Comparison of ENCODE assay signal across 8 cellular contexts in the genomic region with DNA sequence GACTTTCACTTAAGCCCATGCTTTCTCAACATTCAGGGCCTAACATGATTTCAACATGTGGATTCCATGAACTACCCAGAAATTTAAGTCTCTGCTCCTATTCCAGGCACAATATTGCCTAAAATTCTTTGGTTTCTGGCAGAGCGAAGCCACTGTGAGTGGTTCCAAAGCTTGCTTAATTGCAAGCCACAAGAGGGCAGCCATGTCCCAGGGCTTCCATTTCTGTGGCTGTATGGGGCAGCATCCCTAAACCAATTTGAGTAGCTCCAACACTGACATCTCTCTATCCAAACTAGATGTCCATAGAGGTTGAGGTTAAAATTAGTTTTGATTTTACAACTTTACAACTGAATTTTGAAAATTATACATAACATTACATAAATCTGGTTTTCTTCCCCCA. TPM values are rescaled to one million over a fixed set of nuclear protein-coding genes. Genes with fewer than 3 reads are reported as not detected.
DNase-seq lines count a peak whose midpoint lies in the region; ATAC-seq, FAIRE-seq and TF ChIP-seq lines count a peak whose summit lies in the region.

No MANE protein-coding gene starts in this region.

- no peak for FAIRE-seq in kidney (lab: Jason Lieb, UNC)

- H3K9ac ChIP-seq in kidney (ENCODE audit: low read length in 2 of 2) = no peak overlapping the region

- TF ChIP-seq CTCF in Calu3 (IDR thresholded peaks at IDR 0.05; ENCODE audit: unreplicated experiment) (peak; percentile 47), astrocyte of the spinal cord (IDR thresholded peaks at IDR 0.05; ENCODE audit: low read depth, low read length) (peak; percentile 88), kidney (IDR thresholded peaks at IDR 0.05; ENCODE audit: borderline replicate concordance, extremely low read depth, insufficient read depth) (peak; percentile 64), mesothelial cell of epicardium (IDR thresholded peaks at IDR 0.05; ENCODE audit: unreplicated experiment) (no peak)

- H3K36me3 Mint-ChIP-seq in Calu3 (ENCODE audit: insufficient read depth, unreplicated experiment) = no peaks in the 10 kb centered on the region
- H3K36me3 Mint-ChIP-seq in mesothelial cell of epicardium = no peaks in the 10 kb centered on the region

- H3K9me3 ChIP-seq in kidney (ENCODE audit: control insufficient read depth in 1 of 2, low read length in 2 of 2) = peaks cover 0 to 2% of the 10 kb centered on the region in 2 donors

- ATAC-seq in GM19372 (IDR thresholded peaks at IDR 0.05; ENCODE audit: low read depth, unreplicated experiment) = peak; percentile 94
- ATAC-seq in HG03460 (IDR thresholded peaks at IDR 0.05; ENCODE audit: unreplicated experiment) = peak; percentile 92

- H3K27ac ChIP-seq in kidney (ENCODE audit: low read depth in 2 of 2, low read length in 2 of 2) = no peak overlapping the region

- H3K9me3 Mint-ChIP-seq in Calu3 (ENCODE audit: low read depth, unreplicated experiment) (no peaks in the 10 kb centered on the region), mesothelial cell of epicardium (peaks cover 4% of the 10 kb centered on the region)

- peak; percentile 63 for DNase-seq in Calu3
- peak in 4 of 5 experiments; percentile 20 to 60 (median 40) for DNase-seq in T-helper 2 cell
- peak; percentile 72 for DNase-seq in astrocyte of the spinal cord (ENCODE audit: low read depth, low spot score)
- no peak for DNase-seq in kidney
- peak; percentile 17 to 41 (median 31) for DNase-seq in stimulated activated CD4-positive, alpha-beta T cell treated with anti-CD3 and anti-CD28 coated beads, TNF-alpha, amount 100 ng/mL, for 1 hour (ENCODE audit: low read depth in 3 of 3, low spot score in 1 of 3)
- no peak for DNase-seq in mesothelial cell of epicardium (ENCODE audit: low spot score in 2 of 2, unreplicated experiment in 2 of 2)

- H3K27me3 Mint-ChIP-seq in Calu3 (ENCODE audit: unreplicated experiment) (no peaks in the 10 kb centered on the region), mesothelial cell of epicardium (ENCODE audit: low read depth) (no peaks in the 10 kb centered on the region)

- intact Hi-C loops in Calu3 (cut with micrococcal nuclease; ENCODE audit: unreplicated experiment) = loop anchor here (1.0 to 10.0 kb wide), 3 partner anchors 352 to 839 kb away; no protein-coding TSS in a partner anchor
- intact Hi-C loops in kidney (cut with DNase I) = no loop called here

- no TSS peak for BruUV-seq in Calu3 (replicated peaks; lab: Mats Ljungman, UMichigan)

- no peak overlapping the region for H3K4me3 ChIP-seq in astrocyte of the spinal cord (ENCODE audit: low read depth, low read length)
- H3K4me3 ChIP-seq in kidney (ENCODE audit: low read length in 2 of 2) = no peak overlapping the region

- H3K4me3 Mint-ChIP-seq in Calu3 (ENCODE audit: low read depth, unreplicated experiment) (no peak overlapping the region), mesothelial cell of epicardium (no peak overlapping the region)

- H3K4me1 Mint-ChIP-seq in Calu3 (ENCODE audit: low read depth, unreplicated experiment) = peaks cover 9% of the 10 kb centered on the region
- H3K4me1 Mint-ChIP-seq in mesothelial cell of epicardium = no peaks in the 10 kb centered on the region

- H3K27ac Mint-ChIP-seq in Calu3 (ENCODE audit: unreplicated experiment) = no peak overlapping the region
- H3K27ac Mint-ChIP-seq in mesothelial cell of epicardium = no peak overlapping the region

- CTCF ChIA-PET in Calu3 (lab: Charles Lee) = interaction anchor here (0.6 to 1.5 kb wide), 12 partner anchors 9 to 986 kb away, joined by 3 to 18 read pairs (median 4); no protein-coding TSS in a partner anchor

- no peaks in the 10 kb centered on the region for H3K36me3 ChIP-seq in kidney (ENCODE audit: control insufficient read depth in 1 of 2, insufficient read depth in 2 of 2, low read length in 2 of 2)

- in situ Hi-C loops in astrocyte of the spinal cord (cut with HindIII; ENCODE audit: low sequenced_read_pairs) = no loop called here

- H3K4me1 ChIP-seq in kidney (ENCODE audit: control insufficient read depth in 1 of 2, insufficient read depth in 1 of 2, low read depth in 1 of 2, low read length in 2 of 2) = no peaks in the 10 kb centered on the region

RNA-seq across cellular contexts. Expression of gene MDFIC, which starts 56.3 kb away (rescaled TPM):
- 12.5 and 13.0 TPM in 2 replicates for total RNA-seq in Calu3 (2022)
- 32.9 TPM for total RNA-seq in kidney
- polyA plus RNA-seq in kidney (ENCODE audit: insufficient read depth, low read depth, low replicate concordance) = 9.8 TPM
- 25.2 to 25.7 TPM (median 25.6 TPM) in 3 replicates for total RNA-seq in mesothelial cell of epicardium

Comparison
In these comparisons a context has a peak if more than half of its experiments do, and no peak if none do; other contexts are left out.
1. DNase-seq: peak in Calu3 (single experiment), T-helper 2 cell (4 of 5), astrocyte of the spinal cord (single experiment) and stimulated activated CD4-positive, alpha-beta T cell treated with anti-CD3 and anti-CD28 coated beads, TNF-alpha, amount 100 ng/mL, for 1 hour (3 of 3); none in kidney (single experiment) and mesothelial cell of epicardium (0 of 2).